Comparison of ENCODE assay signal across 7 cellular contexts in genomic region chr11:61969391-61969758, GRCh38. TPM values are rescaled to one million over a fixed set of nuclear protein-coding genes. Genes with fewer than 3 reads are reported as not detected.
DNase-seq lines count a peak whose midpoint lies in the region; ATAC-seq and TF ChIP-seq lines count a peak whose summit lies in the region.

No MANE protein-coding gene starts in this region.

- H2BK12ac ChIP-seq in H9 (ENCODE audit: insufficient read length, low read depth, low read length), result no peak overlapping the region

- intact Hi-C loops in activated CD8-positive, alpha-beta T cell treated with anti-CD3 and anti-CD28 coated beads for 36 hours (cut with micrococcal nuclease), result loop anchor here (10.0 kb wide), 1 partner anchor 115 kb away; no protein-coding TSS in a partner anchor

- no peak for ATAC-seq in activated CD8-positive, alpha-beta T cell treated with anti-CD3 and anti-CD28 coated beads for 36 hours
- no peak for ATAC-seq in HG03342 (IDR thresholded peaks at IDR 0.05; ENCODE audit: unreplicated experiment)
- no peak for ATAC-seq in HG03520 (IDR thresholded peaks at IDR 0.05; ENCODE audit: unreplicated experiment)

- peaks cover 44% of the 10 kb centered on the region for H3F3A ChIP-seq in smooth muscle cell (ENCODE audit: low read depth)

- no peak overlapping the region for H4K5ac ChIP-seq in H9 (ENCODE audit: insufficient read length, low read depth, low read length)

- H3K36me3 ChIP-seq in smooth muscle cell (ENCODE audit: low read depth), result no peaks in the 10 kb centered on the region

- H3K4me1 Mint-ChIP-seq in H9 (peaks cover 48 to 59% of the 10 kb centered on the region in 2 experiments), glutamatergic neuron (ENCODE audit: low read depth, unreplicated experiment) (peaks cover 23% of the 10 kb centered on the region)
- H3K4me1 Mint-ChIP-seq in activated CD8-positive, alpha-beta T cell treated with anti-CD3 and anti-CD28 coated beads for 36 hours (ENCODE audit: low read depth), result peaks cover 64% of the 10 kb centered on the region

- H3K4me1 ChIP-seq in H9 (ENCODE audit: insufficient read depth, low read length), result peaks cover 12% of the 10 kb centered on the region; the same call in 1 of the 2 replicates
- H3K4me1 ChIP-seq in smooth muscle cell (ENCODE audit: low read depth), result peaks cover 58% of the 10 kb centered on the region

- POLR2A ChIA-PET in activated CD8-positive, alpha-beta T cell treated with anti-CD3 and anti-CD28 coated beads for 36 hours (lab: Charles Lee), result interaction anchor here (0.6 to 4.3 kb wide), 5 partner anchors 8 to 65 kb away, joined by 3 to 17 read pairs (median 6); no protein-coding TSS in a partner anchor

- CTCF ChIA-PET in activated CD8-positive, alpha-beta T cell treated with anti-CD3 and anti-CD28 coated beads for 36 hours (lab: Charles Lee), result interaction anchor here (1.0 to 5.1 kb wide), 5 partner anchors 22 to 173 kb away, joined by 3 to 36 read pairs (median 6); no protein-coding TSS in a partner anchor

- no peak overlapping the region for H2BK5ac ChIP-seq in H9 (ENCODE audit: insufficient read length, low read length)

- H4K91ac ChIP-seq in H9 (ENCODE audit: insufficient read length, low read depth, low read length), result no peak overlapping the region

- peak overlapping the region in 1 of 3 experiments; percentile 69; a peak in 2 of 7 replicates for H3K27ac Mint-ChIP-seq in H9
- H3K27ac Mint-ChIP-seq in activated CD8-positive, alpha-beta T cell treated with anti-CD3 and anti-CD28 coated beads for 36 hours, result peak overlapping the region; percentile 67
- H3K27ac Mint-ChIP-seq in glutamatergic neuron (ENCODE audit: unreplicated experiment), result peak overlapping the region; percentile 50

- WGBS in H9 (ENCODE audit: extremely low coverage, insufficient read length, low lambda C conversion rate), result no CpG with 5 or more reads among the region's 7 CpGs
- 72% methylated on average over 4 of the region's 7 CpGs for WGBS in smooth muscle cell (ENCODE audit: low lambda C conversion rate)

- H2AFZ ChIP-seq in H9 (ENCODE audit: low read length) (no peak overlapping the region), smooth muscle cell (ENCODE audit: low read depth) (no peak overlapping the region)

- H3K23me2 ChIP-seq in H9 (ENCODE audit: insufficient read length, low read depth, low read length, poor library complexity, severe bottlenecking), result peaks cover 16% of the 10 kb centered on the region

- no peaks in the 10 kb centered on the region for H3K9me3 ChIP-seq in H9 (ENCODE audit: control insufficient read depth, low read depth, low read length)
- H3K9me3 ChIP-seq in smooth muscle cell (replicated peaks; ENCODE audit: low read depth), result no peaks in the 10 kb centered on the region

- no peak overlapping the region for H2BK20ac ChIP-seq in H9 (ENCODE audit: low read depth, low read length, poor library complexity, severe bottlenecking)

- TF ChIP-seq CTCF in H9 (conservative IDR thresholded peaks at IDR 0.05) (no peak), glutamatergic neuron (IDR thresholded peaks at IDR 0.05; ENCODE audit: partially characterized antibody, unreplicated experiment) (no peak), smooth muscle cell (IDR thresholded peaks at IDR 0.05; ENCODE audit: borderline replicate concordance, insufficient read depth, poor library complexity, severe bottlenecking) (no peak)
- TF ChIP-seq CTCF in activated CD8-positive, alpha-beta T cell treated with anti-CD3 and anti-CD28 coated beads for 36 hours (IDR thresholded peaks at IDR 0.05), result no peak

- peaks cover 1% of the 10 kb centered on the region; the same call in 1 of the 2 replicates for H3K27me3 Mint-ChIP-seq in H9 (ENCODE audit: low read depth)
- no peaks in the 10 kb centered on the region for H3K27me3 Mint-ChIP-seq in activated CD8-positive, alpha-beta T cell treated with anti-CD3 and anti-CD28 coated beads for 36 hours
- peaks cover 10% of the 10 kb centered on the region for H3K27me3 Mint-ChIP-seq in glutamatergic neuron (ENCODE audit: unreplicated experiment)

- peaks cover 17 to 27% (median 24%) of the 10 kb centered on the region in 3 experiments; a peak in 6 of 7 replicates for H3K36me3 Mint-ChIP-seq in H9 (ENCODE audit: insufficient read depth in 1 of 3, low read depth in 3 of 3)
- peaks cover 23% of the 10 kb centered on the region for H3K36me3 Mint-ChIP-seq in activated CD8-positive, alpha-beta T cell treated with anti-CD3 and anti-CD28 coated beads for 36 hours (ENCODE audit: low read depth)
- no peaks in the 10 kb centered on the region for H3K36me3 Mint-ChIP-seq in glutamatergic neuron (ENCODE audit: unreplicated experiment)

- H3K27ac ChIP-seq in H9 (ENCODE audit: insufficient read length, low read depth, low read length), result no peak overlapping the region
- peak overlapping the region; percentile 97 for H3K27ac ChIP-seq in smooth muscle cell (ENCODE audit: low read depth)

- H3K4me2 ChIP-seq in H9 (ENCODE audit: insufficient read depth, insufficient read length, low read length) (no peak overlapping the region), smooth muscle cell (peak overlapping the region; percentile 87)

- peaks cover 4% of the 10 kb centered on the region for H3K79me1 ChIP-seq in H9 (ENCODE audit: insufficient read depth, low read depth, low read length, poor library complexity, severe bottlenecking)

- H3K4me3 Mint-ChIP-seq in H9 (peak overlapping the region; percentile 31 to 50; a peak in 3 of 5 replicates), glutamatergic neuron (ENCODE audit: unreplicated experiment) (no peak overlapping the region)
- peak overlapping the region; percentile 14 for H3K4me3 Mint-ChIP-seq in activated CD8-positive, alpha-beta T cell treated with anti-CD3 and anti-CD28 coated beads for 36 hours

- H3K79me2 ChIP-seq in H9 (ENCODE audit: insufficient read depth, low read length), result peaks cover 14% of the 10 kb centered on the region
- peaks cover 27% of the 10 kb centered on the region for H3K79me2 ChIP-seq in smooth muscle cell (ENCODE audit: low read depth)

- no peak for DNase-seq in H9
- DNase-seq in activated CD8-positive, alpha-beta T cell treated with anti-CD3 and anti-CD28 coated beads for 36 hours, result no peak
- DNase-seq in glutamatergic neuron, result no peak
- no peak for DNase-seq in smooth muscle cell (lab: John Stamatoyannopoulos, UW; ENCODE audit: unreplicated experiment)
- no peak for DNase-seq in SHP77 treated with DMSO at 0.1 percent for 48 hours (lab: John Stamatoyannopoulos, UW)

- no peak overlapping the region for H3K56ac ChIP-seq in H9 (ENCODE audit: insufficient read length, low read depth, low read length)

- no peak overlapping the region for H3K4ac ChIP-seq in H9 (ENCODE audit: low read depth, low read length)

- no peak overlapping the region for H3T11ph ChIP-seq in H9 (ENCODE audit: low read length)

- H2BK120ac ChIP-seq in H9 (ENCODE audit: low read depth, low read length, poor library complexity, severe bottlenecking), result no peak overlapping the region

- H2AK5ac ChIP-seq in H9 (ENCODE audit: insufficient read length, low read length), result no peak overlapping the region

- no peaks in the 10 kb centered on the region for H3K27me3 ChIP-seq in H9 (ENCODE audit: insufficient read depth, low read length)
- H3K27me3 ChIP-seq in smooth muscle cell (ENCODE audit: low read depth), result no peaks in the 10 kb centered on the region

- no peak overlapping the region for H3K9ac ChIP-seq in H9 (ENCODE audit: extremely low read depth, insufficient read length, low read length)
- no peak overlapping the region for H3K9ac ChIP-seq in smooth muscle cell (ENCODE audit: low read depth)

- H3K4me3 ChIP-seq in smooth muscle cell, result no peak overlapping the region

- no peak overlapping the region for H3K23ac ChIP-seq in H9 (ENCODE audit: insufficient read length, low read depth, low read length)

- no peak overlapping the region for H3K18ac ChIP-seq in H9 (ENCODE audit: insufficient read length, low read depth, low read length)

- H4K20me1 ChIP-seq in H9 (ENCODE audit: control insufficient read depth, insufficient read depth, insufficient read length), result no peaks in the 10 kb centered on the region
- H4K20me1 ChIP-seq in smooth muscle cell (ENCODE audit: low read depth), result peaks cover 29% of the 10 kb centered on the region

- H3K9me3 Mint-ChIP-seq in H9, result no peaks in the 10 kb centered on the region
- H3K9me3 Mint-ChIP-seq in activated CD8-positive, alpha-beta T cell treated with anti-CD3 and anti-CD28 coated beads for 36 hours, result no peaks in the 10 kb centered on the region
- peaks cover 8% of the 10 kb centered on the region for H3K9me3 Mint-ChIP-seq in glutamatergic neuron (ENCODE audit: unreplicated experiment)

- H3K14ac ChIP-seq in H9 (ENCODE audit: insufficient read depth, low read length), result no peak overlapping the region

- H4K8ac ChIP-seq in H9 (replicated peaks; ENCODE audit: insufficient read length, low read depth, low read length), result no peak overlapping the region

- H2BK15ac ChIP-seq in H9 (ENCODE audit: low read depth, low read length), result no peak overlapping the region

RNA-seq across cellular contexts. Expression of gene FTH1, which starts 1.9 kb away (rescaled TPM):
- total RNA-seq in H9 (2021) (1,505 and 1,558 TPM in 2 replicates), glutamatergic neuron (ENCODE audit: unreplicated experiment) (885 TPM), smooth muscle cell (903 and 1,173 TPM in 2 replicates)
- 100 to 1,000 TPM; 700 to 729 TPM for total RNA-seq in activated CD8-positive, alpha-beta T cell treated with anti-CD3 and anti-CD28 coated beads for 36 hours
- polyA plus RNA-seq in smooth muscle cell, result 6,048 and 7,176 TPM in 2 replicates

RNA-seq across cellular contexts. Expression of gene BEST1, which starts 19.2 kb away (rescaled TPM):
- total RNA-seq in H9 (2021), result 0.18 and 0.24 TPM in 2 replicates
- total RNA-seq in activated CD8-positive, alpha-beta T cell treated with anti-CD3 and anti-CD28 coated beads for 36 hours, result under 1 TPM; 0.61 to 0.83 TPM
- total RNA-seq in glutamatergic neuron (ENCODE audit: unreplicated experiment), result 4.6 TPM
- total RNA-seq in smooth muscle cell, result 2.4 and 2.6 TPM in 2 replicates
- polyA plus RNA-seq in smooth muscle cell, result 1.6 and 2.8 TPM in 2 replicates

RNA-seq across cellular contexts. Expression of gene RAB3IL1, which starts 52.0 kb away (rescaled TPM):
- total RNA-seq in H9 (2021), result 1.8 and 2.4 TPM in 2 replicates
- total RNA-seq in activated CD8-positive, alpha-beta T cell treated with anti-CD3 and anti-CD28 coated beads for 36 hours, result not detected
- total RNA-seq in glutamatergic neuron (ENCODE audit: unreplicated experiment), result 1.3 TPM
- total RNA-seq in smooth muscle cell, result 4.8 and 4.9 TPM in 2 replicates
- polyA plus RNA-seq in smooth muscle cell, result 9.8 and 11.6 TPM in 2 replicates
